ENCODE assay signal across 1 cellular context in genomic region chr3:129558772-129559564, GRCh38.
A peak's percentile ranks its signal among the peaks of the same experiment; 100 is the strongest.
TF ChIP-seq lines count a peak whose summit lies in the region.

No MANE protein-coding gene starts in this region.

TF ChIP-seq in IMR-90, 13 proteins besides CTCF, POLR2A, EP300 and RAD21 (continued from another document):
- TF ChIP-seq RCOR1 (IDR thresholded peaks at IDR 0.05; ENCODE audit: insufficient replicate concordance, low read length) (no peak), SMC3 (IDR thresholded peaks at IDR 0.05; ENCODE audit: low read depth, low read length) (peak; percentile 35; the same call in 1 of the 2 replicates), CHD1 (IDR thresholded peaks at IDR 0.05; ENCODE audit: low read depth, low read length) (no peak), CEBPB (IDR thresholded peaks at IDR 0.05; ENCODE audit: low read depth, low read length) (no peak), BHLHE40 (IDR thresholded peaks at IDR 0.05; ENCODE audit: low read depth, low read length) (no peak), NFE2L2 (IDR thresholded peaks at IDR 0.05; ENCODE audit: low read depth, low read length) (peak; percentile 82), MAFK (IDR thresholded peaks at IDR 0.05; ENCODE audit: low read depth, low read length) (no peak), RFX5 (IDR thresholded peaks at IDR 0.05; ENCODE audit: low read depth, low read length) (no peak), MXI1 (IDR thresholded peaks at IDR 0.05; ENCODE audit: borderline replicate concordance, low read depth, low read length) (no peak), FOS (IDR thresholded peaks at IDR 0.05; ENCODE audit: low read depth, low read length) (peak; percentile 68; the same call in 1 of the 2 replicates), ELK1 (IDR thresholded peaks at IDR 0.05; ENCODE audit: borderline replicate concordance, low read depth, low read length) (no peak), MAZ (IDR thresholded peaks at IDR 0.05; ENCODE audit: borderline replicate concordance, low read depth, low read length) (peak; percentile 38; the same call in 1 of the 2 replicates)
